Comparison of ENCODE assay signal across 13 cellular contexts in the genomic region with DNA sequence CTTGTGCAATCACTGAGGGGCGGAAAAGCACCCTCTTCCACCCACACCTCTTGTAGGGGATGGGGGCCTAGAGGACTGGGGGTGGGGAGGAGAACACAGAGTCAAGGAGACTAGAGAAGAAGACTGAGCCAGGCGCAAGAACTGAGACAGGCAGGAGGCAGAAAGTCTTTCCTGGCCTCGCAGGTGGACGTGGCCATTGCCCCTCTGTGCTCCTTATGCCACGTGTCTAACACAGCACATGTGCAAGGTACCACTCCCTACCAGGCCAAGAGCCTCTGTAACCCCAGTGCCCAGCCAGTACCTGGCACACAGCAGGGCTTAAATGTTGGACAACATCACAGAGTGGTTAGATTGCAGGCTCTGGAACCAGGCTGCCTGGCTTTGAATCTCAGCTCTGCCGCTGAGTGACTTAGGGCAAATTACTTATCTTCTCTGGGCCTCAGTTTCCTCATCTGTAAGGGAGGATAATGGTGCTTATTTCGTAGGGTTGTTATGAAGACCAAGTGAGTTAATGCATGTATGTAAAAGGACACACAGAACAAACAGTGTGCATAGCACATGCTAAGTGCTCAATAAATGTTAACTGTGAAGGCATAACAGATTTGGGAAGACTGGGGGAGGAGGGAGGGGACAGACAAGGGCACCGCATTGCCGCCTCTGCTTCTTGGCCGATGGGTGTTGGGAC.
DNase-seq lines count a peak whose midpoint lies in the region; ATAC-seq and TF ChIP-seq lines count a peak whose summit lies in the region.
"Had no signal": no experiment of that assay in that cellular context is flagged by ENCODE, and none has a peak within 500 bp of the region (broad histone marks: within the 10 kb centered on the region; RNA-seq: fewer than 3 reads in every experiment).

No MANE protein-coding gene starts in this region.

- peaks cover 54% of the 10 kb centered on the region for H3K27me3 Mint-ChIP-seq in dendritic cell treated with granulocyte-macrophage colony-stimulating factor and Interleukin-4, amounts not matched to agents 40 ng/mL and 50 ng/mL, for 4 days
- H3K27me3 Mint-ChIP-seq in nephron progenitor cell (ENCODE audit: low read depth, poor library complexity): peaks cover 30% of the 10 kb centered on the region

- ATAC-seq in HG02981 (IDR thresholded peaks at IDR 0.05; ENCODE audit: unreplicated experiment): no peak
- ATAC-seq: body of pancreas had no signal

- H3K36me3 ChIP-seq in BLaER1 treated with 17β-estradiol and CSF1 and Interleukin-3, amounts not matched to agents 10 nM and 100 nM: peaks cover 0 to 25% (median 3%) of the 10 kb centered on the region in 11 experiments; a peak in 16 of 22 replicates
- H3K36me3 ChIP-seq in HUES6 (ENCODE audit: control insufficient read depth, insufficient read depth, low read length): no peaks in the 10 kb centered on the region
- H3K36me3 ChIP-seq: pancreas, vagina had no signal

- H3K4me2 ChIP-seq in BLaER1 treated with 17β-estradiol and CSF1 and Interleukin-3, amounts not matched to agents 10 nM and 100 nM: peak overlapping the region; percentile 90 to 99 (median 96)

- no peaks in the 10 kb centered on the region for H3K36me3 Mint-ChIP-seq in dendritic cell treated with granulocyte-macrophage colony-stimulating factor and Interleukin-4, amounts not matched to agents 40 ng/mL and 50 ng/mL, for 4 days (ENCODE audit: low read depth)
- peaks cover 6% of the 10 kb centered on the region for H3K36me3 Mint-ChIP-seq in nephron progenitor cell (ENCODE audit: low read depth)

- no peaks in the 10 kb centered on the region for H3K9me3 Mint-ChIP-seq in dendritic cell treated with granulocyte-macrophage colony-stimulating factor and Interleukin-4, amounts not matched to agents 40 ng/mL and 50 ng/mL, for 4 days
- no peaks in the 10 kb centered on the region for H3K9me3 Mint-ChIP-seq in nephron progenitor cell

- H3K4me3 ChIP-seq in BLaER1 treated with 17β-estradiol and CSF1 and Interleukin-3, amounts not matched to agents 10 nM and 100 nM: peak overlapping the region in 2 of 10 experiments; percentile 46 to 96; a peak in 2 of 20 replicates
- peak overlapping the region; percentile 60; the same call in 1 of the 2 replicates for H3K4me3 ChIP-seq in HUES6 (ENCODE audit: low read depth, low read length)
- H3K4me3 ChIP-seq: body of pancreas had no signal

- H3K4me1 Mint-ChIP-seq in dendritic cell treated with granulocyte-macrophage colony-stimulating factor and Interleukin-4, amounts not matched to agents 40 ng/mL and 50 ng/mL, for 4 days (ENCODE audit: low read depth): peaks cover 73% of the 10 kb centered on the region
- H3K4me1 Mint-ChIP-seq in nephron progenitor cell: peaks cover 63% of the 10 kb centered on the region

- peak overlapping the region in 7 of 11 experiments; percentile 15 to 93 (median 68); a peak in 9 of 22 replicates for H3K9ac ChIP-seq in BLaER1 treated with 17β-estradiol and CSF1 and Interleukin-3, amounts not matched to agents 10 nM and 100 nM
- no peak overlapping the region for H3K9ac ChIP-seq in HUES6 (ENCODE audit: low read length)

- H3K9me3 ChIP-seq in BLaER1 treated with 17β-estradiol and CSF1 and Interleukin-3, amounts not matched to agents 10 nM and 100 nM (replicated peaks in 1 of 11): no peaks in the 10 kb centered on the region
- no peaks in the 10 kb centered on the region for H3K9me3 ChIP-seq in HUES6 (ENCODE audit: control insufficient read depth, insufficient read depth, low read depth, low read length)
- H3K9me3 ChIP-seq: body of pancreas, esophagus muscularis mucosa, pancreas, vagina had no signal

- H3K4me1 ChIP-seq in BLaER1 treated with 17β-estradiol and CSF1 and Interleukin-3, amounts not matched to agents 10 nM and 100 nM: peaks cover 72 to 89% (median 77%) of the 10 kb centered on the region in 10 experiments
- peaks cover 32% of the 10 kb centered on the region for H3K4me1 ChIP-seq in HUES6 (ENCODE audit: control insufficient read depth, insufficient read depth, low read length)

- intact Hi-C loops in dendritic cell treated with granulocyte-macrophage colony-stimulating factor and Interleukin-4, amounts not matched to agents 40 ng/mL and 50 ng/mL, for 4 days (cut with micrococcal nuclease): no loop called here

- H3K4me3 Mint-ChIP-seq in dendritic cell treated with granulocyte-macrophage colony-stimulating factor and Interleukin-4, amounts not matched to agents 40 ng/mL and 50 ng/mL, for 4 days: no peak overlapping the region
- H3K4me3 Mint-ChIP-seq in nephron progenitor cell: peak overlapping the region; percentile 89

- peaks cover 7 to 77% (median 48%) of the 10 kb centered on the region in 11 experiments; a peak in 19 of 22 replicates for H4K20me1 ChIP-seq in BLaER1 treated with 17β-estradiol and CSF1 and Interleukin-3, amounts not matched to agents 10 nM and 100 nM

- DNase-seq in nephron progenitor cell (no peak), NCI-H2227 (lab: John Stamatoyannopoulos, UW; ENCODE audit: unreplicated experiment) (no peak), putamen (ENCODE audit: low spot score) (no peak), 8988T (no peak)
- DNase-seq: activated CD4-positive, alpha-beta T cell treated with anti-CD3 and anti-CD28 coated beads for 48 hours had no signal

- TF ChIP-seq CTCF in nephron progenitor cell (IDR thresholded peaks at IDR 0.05): no peak

- peak overlapping the region in 8 of 11 experiments; percentile 4 to 86 (median 35); a peak in 12 of 22 replicates for H3K27ac ChIP-seq in BLaER1 treated with 17β-estradiol and CSF1 and Interleukin-3, amounts not matched to agents 10 nM and 100 nM
- H3K27ac ChIP-seq in HUES6 (ENCODE audit: low read depth, low read length): no peak overlapping the region

- H3K27me3 ChIP-seq in BLaER1 treated with 17β-estradiol and CSF1 and Interleukin-3, amounts not matched to agents 10 nM and 100 nM: peaks cover 0 to 27% (median 20%) of the 10 kb centered on the region in 11 experiments; a peak in 15 of 22 replicates
- peaks cover 52% of the 10 kb centered on the region for H3K27me3 ChIP-seq in HUES6 (ENCODE audit: control insufficient read depth, insufficient read depth, low read length)
- H3K27me3 ChIP-seq: body of pancreas, pancreas, vagina had no signal

- H3K27ac Mint-ChIP-seq in dendritic cell treated with granulocyte-macrophage colony-stimulating factor and Interleukin-4, amounts not matched to agents 40 ng/mL and 50 ng/mL, for 4 days: peak overlapping the region; percentile 84
- H3K27ac Mint-ChIP-seq in nephron progenitor cell: no peak overlapping the region
